ENCODE assay signal across 14 cellular contexts in the genomic region with DNA sequence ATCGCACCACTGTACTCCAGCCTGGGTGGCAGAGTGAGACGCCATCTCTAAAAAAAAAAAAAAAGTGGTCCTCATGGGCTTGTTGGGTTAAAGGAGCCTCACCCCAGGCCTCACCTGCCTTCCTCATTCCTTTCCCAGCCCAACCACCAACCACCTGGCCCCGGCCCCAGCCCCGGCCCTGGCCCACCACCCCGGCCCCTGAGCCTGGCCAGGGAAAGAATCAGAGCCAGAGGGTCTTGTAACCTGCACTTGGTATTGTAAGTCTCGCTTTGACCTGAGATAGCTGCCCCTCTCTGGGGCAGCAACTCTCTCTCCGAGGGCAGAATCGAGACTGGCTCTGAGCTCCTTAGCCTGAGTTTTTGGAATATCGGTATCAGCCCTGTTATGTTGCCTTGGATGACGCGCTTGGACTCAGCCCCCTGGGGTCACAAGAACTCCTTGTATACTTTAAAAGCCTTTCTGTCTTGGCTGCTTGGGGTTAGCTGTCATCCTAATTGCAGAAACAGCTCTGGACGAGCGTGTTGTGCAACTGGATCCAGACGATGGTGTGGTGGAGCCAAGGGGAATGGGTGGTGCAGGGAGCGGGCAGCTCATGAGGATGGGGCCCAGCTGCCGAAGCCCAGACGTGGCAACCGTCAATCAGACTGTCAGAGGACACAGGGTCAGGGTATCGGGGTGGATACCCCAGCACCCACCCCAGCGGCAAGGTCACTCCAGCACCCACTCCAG. TPM values are rescaled to one million over a fixed set of nuclear protein-coding genes. Genes with fewer than 3 reads are reported as not detected.
DNase-seq lines count a peak whose midpoint lies in the region; ATAC-seq, FAIRE-seq and TF ChIP-seq lines count a peak whose summit lies in the region.
"Had no signal": no experiment of that assay in that cellular context is flagged by ENCODE, and none has a peak within 500 bp of the region (broad histone marks: within the 10 kb centered on the region; RNA-seq: fewer than 3 reads in every experiment).

No MANE protein-coding gene starts in this region.

- H3K9ac ChIP-seq in SK-N-SH: no peak overlapping the region

- H3K27ac Mint-ChIP-seq in CD14-positive monocyte: no peak overlapping the region
- H3K27ac Mint-ChIP-seq: effector memory CD8-positive, alpha-beta T cell had no signal

- no peak for TF ChIP-seq RAD21 in SK-N-SH (IDR thresholded peaks at IDR 0.05; ENCODE audit: low read length)

- H3K4me1 ChIP-seq in SK-N-SH (ENCODE audit: control insufficient read depth in 1 of 2, insufficient read depth in 2 of 2, low read depth in 1 of 2, low read length in 1 of 2): peaks cover 0 to 11% of the 10 kb centered on the region in 2 experiments; a peak in 1 of 4 replicates
- H3K4me1 ChIP-seq in left ventricle myocardium inferior: peaks cover 68% of the 10 kb centered on the region
- H3K4me1 ChIP-seq in pancreas: no peaks in the 10 kb centered on the region

- H3K27ac ChIP-seq in SK-N-SH (ENCODE audit: low read depth in 2 of 2, low read length in 1 of 2): no peak overlapping the region
- H3K27ac ChIP-seq in left ventricle myocardium inferior (replicated peaks): peak overlapping the region; percentile 95
- no peak overlapping the region for H3K27ac ChIP-seq in pancreas

- H3K4me1 Mint-ChIP-seq in CD14-positive monocyte: peaks cover 7% of the 10 kb centered on the region
- peaks cover 3% of the 10 kb centered on the region for H3K4me1 Mint-ChIP-seq in activated T-cell treated with anti-CD3 and anti-CD28 coated beads, Interleukin-2, amount 50 U/mL, for 4 hours (ENCODE audit: low read depth)

- no peaks in the 10 kb centered on the region for H3K9me3 Mint-ChIP-seq in CD14-positive monocyte
- H3K9me3 Mint-ChIP-seq in activated T-cell treated with anti-CD3 and anti-CD28 coated beads, Interleukin-2, amount 50 U/mL, for 4 hours: no peaks in the 10 kb centered on the region
- H3K9me3 Mint-ChIP-seq: effector memory CD8-positive, alpha-beta T cell had no signal

- no peak for FAIRE-seq in pancreas (lab: Jason Lieb, UNC)
- no peak for FAIRE-seq in RCC 7860 (lab: Jason Lieb, UNC)
- FAIRE-seq: K562 had no signal

- H4K20me1 ChIP-seq in SK-N-SH (ENCODE audit: insufficient read depth): no peaks in the 10 kb centered on the region

- CTCF ChIA-PET in SK-N-SH (lab: Yijun Ruan, JAX): interaction anchor here (1.0 to 6.1 kb wide), 8 partner anchors 8 to 34 kb away, joined by 3 to 39 read pairs (median 8); a partner anchor contains a TSS

- 91% methylated on average over 19 of the region's 20 CpGs for WGBS in SK-N-SH (ENCODE audit: low lambda C conversion rate)
- WGBS in pancreas, 2 donors: 71 to 78% methylated on average over 20 of the region's 20 CpGs

- no peak overlapping the region for H2AFZ ChIP-seq in SK-N-SH (ENCODE audit: low read depth)

- POLR2A ChIA-PET in SK-N-SH (lab: Yijun Ruan, JAX): interaction anchor here (2.0 kb wide), 1 partner anchor 8 kb away, joined by 6 read pairs; no protein-coding TSS in a partner anchor

- no peak overlapping the region for H3K4me3 Mint-ChIP-seq in CD14-positive monocyte
- no peak overlapping the region for H3K4me3 Mint-ChIP-seq in activated T-cell treated with anti-CD3 and anti-CD28 coated beads, Interleukin-2, amount 50 U/mL, for 4 hours
- H3K4me3 Mint-ChIP-seq: effector memory CD8-positive, alpha-beta T cell had no signal

- no peak for TF ChIP-seq EP300 in SK-N-SH (IDR thresholded peaks at IDR 0.05; ENCODE audit: borderline replicate concordance in 1 of 2, low read depth in 1 of 2, low read length in 1 of 2)

- intact Hi-C loops in left ventricle myocardium inferior (cut with micrococcal nuclease): no loop called here
- intact Hi-C loops in pancreas (cut with DNase I): no loop called here
- intact Hi-C loops in CD14-positive monocyte (cut with micrococcal nuclease): no loop called here

- H3K27me3 ChIP-seq in SK-N-SH (ENCODE audit: insufficient read depth) (peaks cover 8% of the 10 kb centered on the region; the same call in 1 of the 2 replicates), left ventricle myocardium inferior (ENCODE audit: low read depth) (no peaks in the 10 kb centered on the region), pancreas (no peaks in the 10 kb centered on the region)

- H3K9me2 ChIP-seq in SK-N-SH: no peaks in the 10 kb centered on the region

- no peaks in the 10 kb centered on the region for H3F3A ChIP-seq in SK-N-SH (replicated peaks; ENCODE audit: insufficient read depth)

- no peaks in the 10 kb centered on the region for H3K9me3 ChIP-seq in SK-N-SH
- no peaks in the 10 kb centered on the region for H3K9me3 ChIP-seq in left ventricle myocardium inferior (replicated peaks)
- H3K9me3 ChIP-seq in pancreas: no peaks in the 10 kb centered on the region

- no peaks in the 10 kb centered on the region for H3K36me3 Mint-ChIP-seq in CD14-positive monocyte
- no peaks in the 10 kb centered on the region for H3K36me3 Mint-ChIP-seq in activated T-cell treated with anti-CD3 and anti-CD28 coated beads, Interleukin-2, amount 50 U/mL, for 4 hours (ENCODE audit: insufficient read depth)

- H3K36me3 ChIP-seq in SK-N-SH (replicated peaks in 1 of 2; ENCODE audit: control insufficient read depth in 1 of 2, insufficient read depth in 2 of 2, low read length in 1 of 2) (no peaks in the 10 kb centered on the region), left ventricle myocardium inferior (peaks cover 13% of the 10 kb centered on the region), pancreas (no peaks in the 10 kb centered on the region)

- H3K27me3 Mint-ChIP-seq in CD14-positive monocyte (ENCODE audit: low read depth in 3 of 3): peaks cover 5 to 14% (median 12%) of the 10 kb centered on the region in 3 donors
- H3K27me3 Mint-ChIP-seq in activated T-cell treated with anti-CD3 and anti-CD28 coated beads, Interleukin-2, amount 50 U/mL, for 4 hours (ENCODE audit: low read depth): peaks cover 7% of the 10 kb centered on the region

- DNase-seq in SK-N-SH: peak; percentile 27
- peak; percentile 77 for DNase-seq in left ventricle myocardium inferior
- DNase-seq in pancreas: no peak
- DNase-seq in CD14-positive monocyte (ENCODE audit: low spot score): no peak
- no peak for DNase-seq in activated T-cell treated with anti-CD3 and anti-CD28 coated beads, Interleukin-2, amount 50 U/mL, for 4 hours
- no peak for DNase-seq in RCC 7860 (ENCODE audit: low spot score)
- no peak for DNase-seq in medulla oblongata (ENCODE audit: extremely low spot score)
- DNase-seq: 8988T; effector memory CD8-positive, alpha-beta T cell; NK-92 treated with Interleukin-12 subunit alpha and Interleukin-12 subunit beta, amount 100 ng/mL, for 24 hours; substantia nigra had no signal

- TF ChIP-seq CTCF in SK-N-SH (IDR thresholded peaks at IDR 0.05): no peak
- no peak for TF ChIP-seq CTCF in left ventricle myocardium inferior (IDR thresholded peaks at IDR 0.05; ENCODE audit: borderline replicate concordance)
- TF ChIP-seq CTCF in pancreas (IDR thresholded peaks at IDR 0.05): no peak
- no peak for TF ChIP-seq CTCF in CD14-positive monocyte (IDR thresholded peaks at IDR 0.05)

- no peak overlapping the region for H3K4me2 ChIP-seq in SK-N-SH

- no peaks in the 10 kb centered on the region for H3K79me2 ChIP-seq in SK-N-SH (ENCODE audit: insufficient read depth)

- ATAC-seq in SK-N-SH treated with all-trans-retinoic acid at 6 μM for 48 hours (no peak), pancreas (peak in 3 of 4 donors; percentile 24 to 51 (median 48))
- no peak for ATAC-seq in activated T-cell treated with anti-CD3 and anti-CD28 coated beads, Interleukin-2, amount 50 U/mL, for 4 hours
- ATAC-seq: effector memory CD8-positive, alpha-beta T cell; K562 had no signal

- H3K4me3 ChIP-seq in SK-N-SH (ENCODE audit: low read depth in 2 of 2, low read length in 1 of 2) (no peak overlapping the region), left ventricle myocardium inferior (peak overlapping the region; percentile 17), pancreas (no peak overlapping the region)
- H3K4me3 ChIP-seq: K562, skin epidermis had no signal

TF ChIP-seq in SK-N-SH treated with all-trans-retinoic acid at 6 μM for 48 hours, 23 proteins besides CTCF, POLR2A, EP300 and RAD21 (continues in another document):
- no peak for TF ChIP-seq GLIS3 (CRISPR knock-in tag; IDR thresholded peaks at IDR 0.05)
- TF ChIP-seq ISL1 (CRISPR knock-in tag; IDR thresholded peaks at IDR 0.05): no peak
- TF ChIP-seq ZNF565 (CRISPR knock-in tag; conservative IDR thresholded peaks at IDR 0.05; ENCODE audit: low read depth): no peak

RNA-seq across cellular contexts. Expression of a gene that starts 14.6 kb away (rescaled TPM):
- polyA plus RNA-seq in SK-N-SH (2012; rRNA removed) (not detected in 2 replicates), pancreas (under 1 TPM; 0.27 to 0.42 TPM), CD14-positive monocyte (under 1 TPM in 1 of 2 donors, not detected in 1; 0.08 TPM)
- not detected in 2 replicates for polyA plus RNA-seq in SK-N-SH (2012; cell fraction: cytosol; rRNA removed)
- not detected in 2 replicates for polyA plus RNA-seq in SK-N-SH (2012; cell fraction: nucleus; rRNA removed)
- total RNA-seq in left ventricle myocardium inferior (33.4 TPM), pancreas (under 1 TPM in 4 of 6 donors, not detected in 2; 0.09 to 0.59 (median 0.18) TPM)
- total RNA-seq in activated T-cell treated with anti-CD3 and anti-CD28 coated beads, Interleukin-2, amount 50 U/mL, for 4 hours: not detected
- total RNA-seq: K562 had no signal
- polyA plus RNA-seq: K562 had no signal

RNA-seq across cellular contexts. Expression of a gene that starts 38.6 kb away (rescaled TPM):
- not detected in 2 replicates for polyA plus RNA-seq in SK-N-SH (2012; rRNA removed)
- polyA plus RNA-seq in SK-N-SH (2012; cell fraction: cytosol; rRNA removed): not detected in 2 replicates
- polyA plus RNA-seq in SK-N-SH (2012; cell fraction: nucleus; rRNA removed): not detected in 2 replicates
- not detected for total RNA-seq in left ventricle myocardium inferior
- total RNA-seq in pancreas: 10 to 100 TPM; 20.7 to 34.4 (median 32.9) TPM
- 10 to 100 TPM; 27.0 to 36.1 TPM for polyA plus RNA-seq in pancreas
- not detected for polyA plus RNA-seq in CD14-positive monocyte
- not detected for total RNA-seq in activated T-cell treated with anti-CD3 and anti-CD28 coated beads, Interleukin-2, amount 50 U/mL, for 4 hours
- polyA plus RNA-seq: K562 had no signal

RNA-seq across cellular contexts. Expression of a gene that starts 42.5 kb away (rescaled TPM):
- polyA plus RNA-seq in SK-N-SH (2012; rRNA removed) (not detected in 2 replicates), pancreas (1 to 10 TPM in 1 of 2 donors, not detected in 1; 1.1 TPM), CD14-positive monocyte (under 1 TPM; 0.05 to 0.13 TPM)
- 0.03 and 0.12 TPM in 2 replicates for polyA plus RNA-seq in SK-N-SH (2012; cell fraction: cytosol; rRNA removed)
- 0.02 and 0.09 TPM in 2 replicates for polyA plus RNA-seq in SK-N-SH (2012; cell fraction: nucleus; rRNA removed)
- total RNA-seq in left ventricle myocardium inferior (0.33 TPM), pancreas (not detected)
- total RNA-seq in activated T-cell treated with anti-CD3 and anti-CD28 coated beads, Interleukin-2, amount 50 U/mL, for 4 hours: not detected
- total RNA-seq: K562 had no signal
- polyA plus RNA-seq: K562 had no signal

RNA-seq across cellular contexts. Expression of a gene that starts 43.8 kb away (rescaled TPM):
- 74.7 and 93.0 TPM in 2 replicates for polyA plus RNA-seq in SK-N-SH (2012; rRNA removed)
- 32.8 and 40.9 TPM in 2 replicates for polyA plus RNA-seq in SK-N-SH (2012; cell fraction: cytosol; rRNA removed)
- 264 and 287 TPM in 2 replicates for polyA plus RNA-seq in SK-N-SH (2012; cell fraction: nucleus; rRNA removed)
- 21.3 TPM for total RNA-seq in left ventricle myocardium inferior
- 10 to 100 TPM; 21.8 to 41.8 (median 30.6) TPM for total RNA-seq in pancreas
- 10 to 100 TPM; 73.1 to 93.1 TPM for polyA plus RNA-seq in pancreas
- polyA plus RNA-seq in CD14-positive monocyte: 1 to 10 TPM; 4.2 to 5.3 TPM
- total RNA-seq in activated T-cell treated with anti-CD3 and anti-CD28 coated beads, Interleukin-2, amount 50 U/mL, for 4 hours: 100 to 1,000 TPM; 261 to 278 (median 263) TPM

Comparison
In these comparisons a context has a peak if more than half of its experiments do, and no peak if none do; other contexts are left out.
1. DNase-seq: peak in SK-N-SH (single experiment) and left ventricle myocardium inferior (single experiment); none in pancreas (0 of 6), CD14-positive monocyte (single experiment), activated T-cell treated with anti-CD3 and anti-CD28 coated beads, Interleukin-2, amount 50 U/mL, for 4 hours (single experiment), RCC 7860 (single experiment) and medulla oblongata (single experiment).
2. ATAC-seq: peak in pancreas (3 of 4); none in SK-N-SH treated with all-trans-retinoic acid at 6 μM for 48 hours (single experiment) and activated T-cell treated with anti-CD3 and anti-CD28 coated beads, Interleukin-2, amount 50 U/mL, for 4 hours (0 of 2).
3. RNA of a gene that starts 14.6 kb away (total RNA-seq): 33.4 TPM in left ventricle myocardium inferior (single experiment); 0.09 to 0.59 TPM in pancreas and not detected in activated T-cell treated with anti-CD3 and anti-CD28 coated beads, Interleukin-2, amount 50 U/mL, for 4 hours; every median in the first group is over 10 times any median in the second.
4. RNA of a gene that starts 38.6 kb away (total RNA-seq): 20.7 to 34.4 TPM in pancreas; not detected in left ventricle myocardium inferior (single experiment) and not detected in activated T-cell treated with anti-CD3 and anti-CD28 coated beads, Interleukin-2, amount 50 U/mL, for 4 hours; every median in the first group is over 10 times any median in the second.